In the genomic region with DNA sequence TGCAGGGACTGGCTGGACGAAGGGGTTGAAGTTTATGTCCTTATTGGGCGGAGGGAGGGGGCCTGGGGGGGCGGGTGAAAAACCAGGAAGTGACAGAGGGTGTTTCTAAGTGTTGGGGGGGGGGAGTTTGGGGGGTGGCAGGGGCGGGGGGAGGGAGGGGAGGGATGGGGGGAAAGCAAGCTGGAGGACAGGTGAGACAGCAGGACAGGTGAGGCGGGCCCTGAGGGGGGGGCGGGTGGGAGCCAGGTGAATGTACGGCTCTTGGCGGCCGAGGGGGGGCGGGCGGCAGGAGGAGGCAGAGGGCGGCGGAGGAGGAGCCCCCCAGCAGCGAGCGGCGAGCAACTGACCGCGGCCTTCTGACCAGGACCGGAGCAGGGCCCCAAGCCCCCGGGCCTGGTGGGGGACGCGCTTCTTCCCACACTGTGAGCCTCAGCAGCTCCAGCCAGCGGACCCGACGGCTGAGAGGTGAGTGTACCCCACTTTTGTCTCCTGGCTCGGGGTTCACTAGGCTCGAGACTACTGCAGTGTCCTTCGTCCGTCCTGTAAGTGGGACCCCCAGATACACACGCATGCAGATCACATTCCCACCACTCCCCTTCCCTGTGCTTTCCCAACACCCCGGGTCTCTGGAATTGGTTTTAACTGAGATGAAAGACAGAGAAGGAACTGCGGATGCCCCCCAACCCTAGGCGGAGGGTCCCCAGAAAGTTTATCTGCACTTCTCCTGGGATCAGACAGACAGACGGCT, we compare ENCODE assay signal across 8 cellular contexts. TPM values are rescaled to one million over a fixed set of nuclear protein-coding genes. Genes with fewer than 3 reads are reported as not detected.
A peak's percentile ranks its signal among the peaks of the same experiment; 100 is the strongest.
DNase-seq lines count a peak whose midpoint lies in the region; ATAC-seq and TF ChIP-seq lines count a peak whose summit lies in the region.

ZBTB7B (plus strand) TSS at position 324 of the 748 bp plus-strand sequence. CDS start 11,859 bp downstream, outside the sequence.

- H3K9me3 ChIP-seq in heart right ventricle = no peaks in the 10 kb centered on the region

- peak within 1 kb of the TSS; percentile 50 to 97 (median 91) for H3K4me3 ChIP-seq in heart right ventricle

- H3K27ac ChIP-seq in heart right ventricle = peak within 1 kb of the TSS; percentile 92 to 98 (median 96)

- no peak for ATAC-seq in activated naive CD4-positive, alpha-beta T cell treated with anti-CD3 and anti-CD28 coated beads, Interleukin-2, amount 50 U/mL, for 72 hours
- ATAC-seq in heart right ventricle (peak in 7 of 8 donors; percentile 0 to 16 (median 4)), HG03039 (IDR thresholded peaks at IDR 0.05; ENCODE audit: unreplicated experiment) (no peak)

- in situ Hi-C loops in KBM-7 (cut with MboI; ENCODE audit: low pct_unique_long_range_greater_than_20kb, low sequenced_read_pairs) = no loop called here

- peaks cover 31 to 71% (median 58%) of the 10 kb centered on the region in 9 donors for H3K4me1 ChIP-seq in heart right ventricle

- H3K36me3 Mint-ChIP-seq in activated naive CD4-positive, alpha-beta T cell treated with anti-CD3 and anti-CD28 coated beads, Interleukin-2, amount 50 U/mL, for 72 hours = peaks cover 10 to 16% of the 10 kb centered on the region in 2 donors

- H3K9me3 Mint-ChIP-seq in activated naive CD4-positive, alpha-beta T cell treated with anti-CD3 and anti-CD28 coated beads, Interleukin-2, amount 50 U/mL, for 72 hours = no peaks in the 10 kb centered on the region

- H3K27me3 ChIP-seq in heart right ventricle = no peaks in the 10 kb centered on the region

- intact Hi-C loops in heart right ventricle (cut with DNase I) = loop anchor here in 3 of 10 donors (5.0 to 10.0 kb wide), 3 partner anchors 40 to 62 kb away; partner anchors contain the start of genes ADAM15 (in 1 of the 3), EFNA4 (in 1 of the 3) and PYGO2 (in 1 of the 3)
- intact Hi-C loops in posterior vena cava (cut with DNase I) = loop anchor here (1.0 to 2.0 kb wide), 2 partner anchors 48 kb away; partner anchors contain the start of gene ADAM15 (in 1 of the 2)

- H3K36me3 ChIP-seq in heart right ventricle = no peaks in the 10 kb centered on the region

- TF ChIP-seq CTCF in heart right ventricle (IDR thresholded peaks at IDR 0.05) = no peak

- DNase-seq in NCI-H748 (lab: John Stamatoyannopoulos, UW; ENCODE audit: unreplicated experiment) = peak; percentile 65
- no peak for DNase-seq in NCI-H748 treated with DMSO at 0.1 percent for 48 hours (lab: John Stamatoyannopoulos, UW)
- DNase-seq in KBM-7 = peak; percentile 34
- no peak for DNase-seq in activated naive CD4-positive, alpha-beta T cell treated with anti-CD3 and anti-CD28 coated beads, Interleukin-2, amount 50 U/mL, for 72 hours (ENCODE audit: low spot score in 2 of 2)
- peak in 1 of 2 donors; percentile 55 for DNase-seq in heart right ventricle
- no peak for DNase-seq in posterior vena cava (ENCODE audit: low spot score)
- DNase-seq in NCI-H2227 treated with DMSO at 0.1 percent for 48 hours (lab: John Stamatoyannopoulos, UW) = no peak

- peak within 1 kb of the TSS; percentile 92 to 96 for H3K27ac Mint-ChIP-seq in activated naive CD4-positive, alpha-beta T cell treated with anti-CD3 and anti-CD28 coated beads, Interleukin-2, amount 50 U/mL, for 72 hours

- 0% methylated on average over 21 to 31 of the region's 34 CpGs for WGBS in heart right ventricle, 2 donors

RNA-seq across cellular contexts. Expression of gene ZBTB7B, which starts in this region (rescaled TPM):
- total RNA-seq in activated naive CD4-positive, alpha-beta T cell treated with anti-CD3 and anti-CD28 coated beads, Interleukin-2, amount 50 U/mL, for 72 hours = 100 to 1,000 TPM in 1 of 2 donors, 10 to 100 TPM in 1; 97.4 to 184 TPM
- total RNA-seq in heart right ventricle = 10 to 100 TPM; 25.7 to 54.7 (median 34.5) TPM
- polyA plus RNA-seq in heart right ventricle = 10 to 100 TPM; 41.1 to 51.6 TPM
- 10 to 100 TPM; 50.5 to 72.8 TPM for total RNA-seq in posterior vena cava

Comparison
In these comparisons a context has a peak if more than half of its experiments do, and no peak if none do; other contexts are left out.
1. DNase-seq: peak in NCI-H748 (single experiment) and KBM-7 (single experiment); none in NCI-H748 treated with DMSO at 0.1 percent for 48 hours (single experiment), activated naive CD4-positive, alpha-beta T cell treated with anti-CD3 and anti-CD28 coated beads, Interleukin-2, amount 50 U/mL, for 72 hours (0 of 2), posterior vena cava (single experiment) and NCI-H2227 treated with DMSO at 0.1 percent for 48 hours (single experiment).
2. ATAC-seq: peak in heart right ventricle (7 of 8); none in activated naive CD4-positive, alpha-beta T cell treated with anti-CD3 and anti-CD28 coated beads, Interleukin-2, amount 50 U/mL, for 72 hours (0 of 2) and HG03039 (single experiment).